19 cellular contexts compared by ENCODE assay signal in the genomic region with DNA sequence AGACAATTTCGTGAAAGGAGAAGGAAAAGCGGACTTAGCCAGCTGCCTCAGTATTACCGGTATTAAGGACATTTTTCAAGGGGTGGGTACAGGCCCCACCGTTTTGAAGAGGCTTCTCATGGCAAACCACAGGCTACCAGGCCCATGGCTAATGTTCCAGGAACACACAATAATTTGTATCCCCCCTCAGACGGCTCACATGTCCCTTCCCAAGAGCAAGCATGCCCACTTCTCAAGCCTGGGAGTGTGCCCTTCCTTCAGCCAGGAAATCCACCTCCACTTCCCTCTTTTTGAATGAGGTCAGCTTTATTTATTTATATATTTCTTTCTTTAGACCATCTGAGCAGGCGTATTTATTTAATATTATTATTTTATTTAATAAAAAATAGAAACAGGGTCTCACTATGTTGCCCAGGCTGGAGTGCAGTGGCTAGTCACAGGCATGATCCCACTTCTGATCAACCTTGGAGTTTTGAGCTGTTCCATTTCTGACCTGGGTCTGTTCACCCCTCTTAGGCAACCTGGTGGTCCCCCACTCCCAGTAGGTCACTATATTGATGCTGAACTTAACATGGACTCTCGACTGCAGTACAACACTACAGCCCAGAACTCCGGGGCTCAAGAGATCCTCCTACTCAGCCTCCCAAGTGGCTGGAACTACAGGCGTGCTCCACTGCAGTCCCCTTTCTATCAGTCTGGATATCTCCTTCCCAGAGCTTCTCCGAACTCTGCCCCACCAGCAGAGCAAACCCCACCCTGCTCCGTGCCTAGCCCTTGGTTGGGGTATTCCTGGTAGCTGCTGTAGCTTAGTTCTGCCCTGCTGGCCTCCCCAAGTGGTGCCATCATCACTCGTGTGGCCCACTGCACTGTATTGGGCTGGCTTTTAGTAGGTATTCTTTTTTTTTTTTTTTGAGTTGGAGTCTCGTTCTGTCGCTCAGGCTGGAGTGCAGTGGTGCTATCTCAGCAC. TPM values are rescaled to one million over a fixed set of nuclear protein-coding genes. Genes with fewer than 3 reads are reported as not detected.
DNase-seq lines count a peak whose midpoint lies in the region; ATAC-seq and TF ChIP-seq lines count a peak whose summit lies in the region.
"Had no signal": no experiment of that assay in that cellular context is flagged by ENCODE, and none has a peak within 500 bp of the region (broad histone marks: within the 10 kb centered on the region; RNA-seq: fewer than 3 reads in every experiment).

No MANE protein-coding gene starts in this region.

- CTCF ChIA-PET in PC-9 (lab: Charles Lee) = interaction anchor here (0.6 to 0.8 kb wide), 3 partner anchors 10 to 20 kb away, joined by 3 to 4 read pairs (median 3); no protein-coding TSS in a partner anchor

- peaks cover 90% of the 10 kb centered on the region for H3F3A ChIP-seq in PC-9 (ENCODE audit: insufficient read depth, low read depth)

- no TSS peak for BruUV-seq in PC-9 (replicated peaks; lab: Mats Ljungman, UMichigan)

- POLR2A ChIA-PET in PC-9 (lab: Charles Lee; ENCODE audit: unreplicated experiment) = interaction anchor here (0.5 to 0.7 kb wide), 5 partner anchors 10 to 62 kb away, joined by 3 to 28 read pairs (median 7); no protein-coding TSS in a partner anchor

- H3K4me2 ChIP-seq in PC-9 = no peak overlapping the region

- intact Hi-C loops in PC-9 (cut with micrococcal nuclease; ENCODE audit: unreplicated experiment) = no loop called here

- no peak for DNase-seq in activated T-cell treated with anti-CD3 and anti-CD28 coated beads, Interleukin-2, amount 50 U/mL, for 72 hours
- DNase-seq in activated T-cell treated with anti-CD3 and anti-CD28 coated beads, Interleukin-2, amount 50 U/mL, for 1 hour = no peak
- no peak for DNase-seq in PC-9
- no peak for DNase-seq in stimulated activated effector memory CD8-positive, alpha-beta T cell treated with anti-CD3 and anti-CD28 coated beads, Interleukin-12 subunit alpha, Interleukin-12 subunit beta, amount 100 ng/mL, for 72 hours (ENCODE audit: low spot score in 2 of 2)
- DNase-seq in AG20443 (ENCODE audit: low spot score) = no peak
- DNase-seq in NOMO-1 treated with DMSO at 0.1 percent for 48 hours (lab: John Stamatoyannopoulos, UW; ENCODE audit: unreplicated experiment) = no peak
- no peak for DNase-seq in NCI-H526 treated with DMSO at 0.1 percent for 48 hours (lab: John Stamatoyannopoulos, UW)
- DNase-seq: activated B cell treated with CpG ODN at 0.5 μM for 24 hours; activated naive CD4-positive, alpha-beta T cell treated with Interleukin-2 at 50 U/mL for 16 hours; colonic mucosa; foreskin melanocyte; KBM-7; left cardiac atrium; NCI-H774; RPMI8226; sigmoid colon; stimulated activated CD4-positive, alpha-beta T cell treated with anti-CD3 and anti-CD28 coated beads, Interleukin-2, amount 100 ng/mL, for 24 hours; T-cell had no signal

- no peaks in the 10 kb centered on the region for H3K27me3 ChIP-seq in PC-9 (ENCODE audit: insufficient read depth, low read depth)
- H3K27me3 ChIP-seq: colonic mucosa, sigmoid colon had no signal

- H3K27ac Mint-ChIP-seq in activated T-cell treated with anti-CD3 and anti-CD28 coated beads, Interleukin-2, amount 50 U/mL, for 72 hours = peak overlapping the region; percentile 19
- peak overlapping the region; percentile 11 for H3K27ac Mint-ChIP-seq in stimulated activated effector memory CD8-positive, alpha-beta T cell treated with anti-CD3 and anti-CD28 coated beads, Interleukin-12 subunit alpha, Interleukin-12 subunit beta, amount 100 ng/mL, for 72 hours
- H3K27ac Mint-ChIP-seq: activated B cell treated with CpG ODN at 0.5 μM for 24 hours had no signal

- no peaks in the 10 kb centered on the region; the same call in 1 of the 2 replicates for H3K9me3 ChIP-seq in PC-9 (ENCODE audit: insufficient read depth, low read depth)
- H3K9me3 ChIP-seq: colonic mucosa, sigmoid colon had no signal

- peaks cover 4 to 33% of the 10 kb centered on the region in 2 donors for H3K36me3 Mint-ChIP-seq in activated T-cell treated with anti-CD3 and anti-CD28 coated beads, Interleukin-2, amount 50 U/mL, for 72 hours (ENCODE audit: insufficient read depth in 2 of 2)
- peaks cover 62% of the 10 kb centered on the region for H3K36me3 Mint-ChIP-seq in stimulated activated effector memory CD8-positive, alpha-beta T cell treated with anti-CD3 and anti-CD28 coated beads, Interleukin-12 subunit alpha, Interleukin-12 subunit beta, amount 100 ng/mL, for 72 hours

- H3K4me3 Mint-ChIP-seq in activated T-cell treated with anti-CD3 and anti-CD28 coated beads, Interleukin-2, amount 50 U/mL, for 72 hours = no peak overlapping the region
- H3K4me3 Mint-ChIP-seq in stimulated activated effector memory CD8-positive, alpha-beta T cell treated with anti-CD3 and anti-CD28 coated beads, Interleukin-12 subunit alpha, Interleukin-12 subunit beta, amount 100 ng/mL, for 72 hours = no peak overlapping the region
- H3K4me3 Mint-ChIP-seq: activated B cell treated with CpG ODN at 0.5 μM for 24 hours, T-cell had no signal

- peak overlapping the region; percentile 5; the same call in 1 of the 2 replicates for H3K27ac ChIP-seq in PC-9
- H3K27ac ChIP-seq: colonic mucosa, sigmoid colon had no signal

- no peaks in the 10 kb centered on the region for H3K9me2 ChIP-seq in PC-9 (ENCODE audit: insufficient read depth)

- no peak for TF ChIP-seq CTCF in PC-9 (conservative IDR thresholded peaks at IDR 0.05)

- peaks cover 23% of the 10 kb centered on the region for H4K20me1 ChIP-seq in PC-9 (ENCODE audit: insufficient read depth)

- no peak overlapping the region for H2AFZ ChIP-seq in PC-9

- H3K4me1 ChIP-seq in PC-9 (replicated peaks; ENCODE audit: insufficient read depth) = peaks cover 25% of the 10 kb centered on the region

- peaks cover 20% of the 10 kb centered on the region for H3K79me2 ChIP-seq in PC-9 (ENCODE audit: low read depth)

- peaks cover 0 to 1% of the 10 kb centered on the region in 2 donors for H3K9me3 Mint-ChIP-seq in activated T-cell treated with anti-CD3 and anti-CD28 coated beads, Interleukin-2, amount 50 U/mL, for 72 hours
- H3K9me3 Mint-ChIP-seq in stimulated activated effector memory CD8-positive, alpha-beta T cell treated with anti-CD3 and anti-CD28 coated beads, Interleukin-12 subunit alpha, Interleukin-12 subunit beta, amount 100 ng/mL, for 72 hours = no peaks in the 10 kb centered on the region
- H3K9me3 Mint-ChIP-seq: activated B cell treated with CpG ODN at 0.5 μM for 24 hours had no signal

- peaks cover 14% of the 10 kb centered on the region for H3K4me1 Mint-ChIP-seq in activated T-cell treated with anti-CD3 and anti-CD28 coated beads, Interleukin-2, amount 50 U/mL, for 72 hours (ENCODE audit: low read depth)
- H3K4me1 Mint-ChIP-seq in stimulated activated effector memory CD8-positive, alpha-beta T cell treated with anti-CD3 and anti-CD28 coated beads, Interleukin-12 subunit alpha, Interleukin-12 subunit beta, amount 100 ng/mL, for 72 hours = peaks cover 18% of the 10 kb centered on the region

- peaks cover 37% of the 10 kb centered on the region for H3K36me3 ChIP-seq in PC-9 (ENCODE audit: low read depth)

- no peak overlapping the region for H3K4me3 ChIP-seq in PC-9
- H3K4me3 ChIP-seq: colonic mucosa, sigmoid colon had no signal

- ATAC-seq in activated T-cell treated with anti-CD3 and anti-CD28 coated beads, Interleukin-2, amount 50 U/mL, for 72 hours (replicated peaks in 1 of 2) = peak; percentile 17 to 31
- ATAC-seq in esophagus mucosa = peak; percentile 14
- ATAC-seq in stimulated activated effector memory CD8-positive, alpha-beta T cell treated with anti-CD3 and anti-CD28 coated beads, Interleukin-12 subunit alpha, Interleukin-12 subunit beta, amount 100 ng/mL, for 72 hours = peak; percentile 29

- no peaks in the 10 kb centered on the region for H3K27me3 Mint-ChIP-seq in activated T-cell treated with anti-CD3 and anti-CD28 coated beads, Interleukin-2, amount 50 U/mL, for 72 hours (ENCODE audit: low read depth)
- H3K27me3 Mint-ChIP-seq: activated B cell treated with CpG ODN at 0.5 μM for 24 hours, T-cell had no signal

RNA-seq across cellular contexts. Expression of gene HSP90AA1, which starts 9.8 kb away (rescaled TPM):
- 100 to 1,000 TPM; 353 to 377 TPM for total RNA-seq in activated T-cell treated with anti-CD3 and anti-CD28 coated beads, Interleukin-2, amount 50 U/mL, for 72 hours
- total RNA-seq in PC-9 (2021) = 1,314 and 1,931 TPM in 2 replicates
- total RNA-seq in esophagus mucosa = 192 TPM
